ENCODE assay signal across 1 cellular context in the genomic region with DNA sequence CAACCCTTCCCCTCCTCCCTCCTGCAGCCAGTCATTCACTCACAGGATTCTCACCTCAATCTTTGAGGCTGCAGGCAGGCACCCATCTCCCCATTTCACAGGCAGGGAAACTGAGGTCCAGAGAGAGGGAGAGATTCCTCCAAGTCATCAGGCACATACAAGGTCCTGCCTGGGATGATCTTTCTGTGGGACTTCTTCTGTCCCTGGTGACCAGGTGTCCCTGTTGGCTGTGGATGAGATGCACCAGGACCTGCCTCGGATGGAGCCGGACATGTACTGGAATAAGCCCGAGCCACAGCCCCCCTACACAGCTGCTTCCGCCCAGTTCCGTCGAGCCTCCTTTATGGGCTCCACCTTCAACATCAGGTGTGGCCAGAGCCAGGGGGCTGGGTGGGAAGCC.
TF ChIP-seq lines count a peak whose summit lies in the region.

No MANE protein-coding gene starts in this region.

TF ChIP-seq in IMR-90, 13 proteins besides CTCF, POLR2A, EP300 and RAD21:
- TF ChIP-seq MXI1 (IDR thresholded peaks at IDR 0.05; ENCODE audit: borderline replicate concordance, low read depth, low read length), result no peak
- TF ChIP-seq CEBPB (IDR thresholded peaks at IDR 0.05; ENCODE audit: low read depth, low read length), result no peak
- no peak for TF ChIP-seq FOS (IDR thresholded peaks at IDR 0.05; ENCODE audit: low read depth, low read length)
- TF ChIP-seq MAFK (IDR thresholded peaks at IDR 0.05; ENCODE audit: low read depth, low read length), result no peak
- TF ChIP-seq, protein P1, sequence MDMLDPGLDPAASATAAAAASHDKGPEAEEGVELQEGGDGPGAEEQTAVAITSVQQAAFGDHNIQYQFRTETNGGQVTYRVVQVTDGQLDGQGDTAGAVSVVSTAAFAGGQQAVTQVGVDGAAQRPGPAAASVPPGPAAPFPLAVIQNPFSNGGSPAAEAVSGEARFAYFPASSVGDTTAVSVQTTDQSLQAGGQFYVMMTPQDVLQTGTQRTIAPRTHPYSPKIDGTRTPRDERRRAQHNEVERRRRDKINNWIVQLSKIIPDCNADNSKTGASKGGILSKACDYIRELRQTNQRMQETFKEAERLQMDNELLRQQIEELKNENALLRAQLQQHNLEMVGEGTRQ (IDR thresholded peaks at IDR 0.05; ENCODE audit: low read depth, low read length), result no peak
- TF ChIP-seq, protein P2, sequence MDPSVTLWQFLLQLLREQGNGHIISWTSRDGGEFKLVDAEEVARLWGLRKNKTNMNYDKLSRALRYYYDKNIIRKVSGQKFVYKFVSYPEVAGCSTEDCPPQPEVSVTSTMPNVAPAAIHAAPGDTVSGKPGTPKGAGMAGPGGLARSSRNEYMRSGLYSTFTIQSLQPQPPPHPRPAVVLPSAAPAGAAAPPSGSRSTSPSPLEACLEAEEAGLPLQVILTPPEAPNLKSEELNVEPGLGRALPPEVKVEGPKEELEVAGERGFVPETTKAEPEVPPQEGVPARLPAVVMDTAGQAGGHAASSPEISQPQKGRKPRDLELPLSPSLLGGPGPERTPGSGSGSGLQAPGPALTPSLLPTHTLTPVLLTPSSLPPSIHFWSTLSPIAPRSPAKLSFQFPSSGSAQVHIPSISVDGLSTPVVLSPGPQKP (IDR thresholded peaks at IDR 0.05; ENCODE audit: borderline replicate concordance, low read depth, low read length), result no peak
- no peak for TF ChIP-seq CHD1 (IDR thresholded peaks at IDR 0.05; ENCODE audit: low read depth, low read length)
- TF ChIP-seq RCOR1 (IDR thresholded peaks at IDR 0.05; ENCODE audit: insufficient replicate concordance, low read length), result no peak
- TF ChIP-seq BHLHE40 (IDR thresholded peaks at IDR 0.05; ENCODE audit: low read depth, low read length), result no peak
- TF ChIP-seq RFX5 (IDR thresholded peaks at IDR 0.05; ENCODE audit: low read depth, low read length), result no peak
- no peak for TF ChIP-seq NFE2L2 (IDR thresholded peaks at IDR 0.05; ENCODE audit: low read depth, low read length)
- TF ChIP-seq SMC3 (IDR thresholded peaks at IDR 0.05; ENCODE audit: low read depth, low read length), result no peak
- TF ChIP-seq MAZ (IDR thresholded peaks at IDR 0.05; ENCODE audit: borderline replicate concordance, low read depth, low read length), result no peak
